Comparison of ENCODE assay signal across 37 cellular contexts in the genomic region with DNA sequence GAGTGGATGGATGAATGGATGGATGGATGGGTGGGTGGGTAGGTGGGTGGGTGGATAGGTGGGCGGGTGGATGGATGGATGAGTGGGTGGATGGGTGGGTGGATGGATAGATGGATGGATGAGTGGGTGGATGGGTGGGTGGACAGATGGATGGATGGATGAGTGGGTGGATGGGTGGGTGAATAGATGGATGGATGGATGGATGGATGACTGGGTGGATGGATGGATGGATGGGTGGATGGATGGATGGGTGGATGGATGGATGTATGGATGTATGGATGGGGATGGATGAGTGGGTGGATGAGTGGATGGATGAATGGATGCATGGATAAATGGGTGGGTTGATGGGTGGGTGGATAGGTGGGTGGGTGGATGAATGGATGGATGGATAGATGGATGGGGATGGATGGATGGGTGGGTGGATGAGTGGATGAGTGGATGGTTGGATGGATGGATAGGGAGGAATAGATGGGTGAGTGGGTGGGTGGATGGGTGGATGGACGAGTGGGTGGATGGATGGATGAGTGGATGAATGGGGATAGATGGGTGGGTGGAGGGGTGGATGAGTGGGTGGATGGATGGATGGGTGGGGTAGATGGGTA.
"Had no signal": no experiment of that assay in that cellular context is flagged by ENCODE, and none has a peak within 500 bp of the region (broad histone marks: within the 10 kb centered on the region; RNA-seq: fewer than 3 reads in every experiment).

No MANE protein-coding gene starts in this region.

- ATAC-seq: activated CD8-positive, alpha-beta T cell treated with anti-CD3 and anti-CD28 coated beads for 36 hours; activated naive CD8-positive, alpha-beta T cell treated with anti-CD3 and anti-CD28 coated beads, Interleukin-2, amount 50 U/mL, for 24 hours; activated T-cell treated with anti-CD3 and anti-CD28 coated beads, Interleukin-2, amount 50 U/mL, for 4 hours; activated T-cell treated with anti-CD3 and anti-CD28 coated beads, Interleukin-2, amount 50 U/mL, for 72 hours had no signal

- DNase-seq: activated B cell treated with CpG ODN at 0.5 μM for 24 hours; activated CD4-positive, alpha-beta memory T cell treated with anti-CD3 and anti-CD28 coated beads for 36 hours; activated CD4-positive, alpha-beta T cell treated with anti-CD3 and anti-CD28 coated beads for 4 hours; activated CD4-positive, alpha-beta T cell treated with anti-CD3 and anti-CD28 coated beads, Interleukin-2, amount 10 ng/mL, durations not matched to agents 24 days and 14 days; activated CD4-positive, alpha-beta T cell treated with anti-CD3 and anti-CD28 coated beads, Interleukin-2, amount 50 U/mL, for 1 hour; activated CD4-positive, alpha-beta T cell treated with anti-CD3 and anti-CD28 coated beads, Interleukin-2, amount 50 U/mL, for 4 hours; activated CD4-positive, CD25-positive, alpha-beta regulatory T cell treated with anti-CD3 and anti-CD28 coated beads, Interleukin-2, amount 50 U/mL, for 72 hours; activated CD8-positive, alpha-beta memory T cell treated with anti-CD3 and anti-CD28 coated beads, Interleukin-2, amount 50 U/mL, for 4 hours; activated CD8-positive, alpha-beta T cell treated with anti-CD3 and anti-CD28 coated beads for 36 hours; activated effector memory CD4-positive, alpha-beta T cell treated with Interleukin-2 at 50 U/mL for 16 hours; activated gamma-delta T cell; activated naive CD4-positive, alpha-beta T cell treated with anti-CD3 and anti-CD28 coated beads, Interleukin-2, amount 10 ng/mL, durations not matched to agents 7 days and 5 days; activated naive CD4-positive, alpha-beta T cell treated with Interleukin-2 at 50 U/mL for 16 hours; activated naive CD8-positive, alpha-beta T cell treated with anti-CD3 and anti-CD28 coated beads, Interleukin-2, amount 10 ng/mL, durations not matched to agents 7 days and 5 days; activated naive CD8-positive, alpha-beta T cell treated with anti-CD3 and anti-CD28 coated beads, Interleukin-2, amount 50 U/mL, for 24 hours; activated T-cell treated with anti-CD3 and anti-CD28 coated beads for 4 hours; activated T-cell treated with anti-CD3 and anti-CD28 coated beads, Interleukin-2, amount 50 U/mL, for 1 hour; activated T-cell treated with anti-CD3 and anti-CD28 coated beads, Interleukin-2, amount 50 U/mL, for 4 hours; activated T-cell treated with anti-CD3 and anti-CD28 coated beads, Interleukin-2, amount 50 U/mL, for 72 hours; amygdala; anterior cingulate cortex; caudate nucleus; cerebellar nuclear complex; colonic mucosa; T-helper 1 cell; T-helper 9 cell had no signal

- H3K9me3 ChIP-seq: ascending aorta, colonic mucosa had no signal

- H3K27ac ChIP-seq: ascending aorta, cardiac muscle cell, colonic mucosa, VCaP had no signal

- H3K36me3 ChIP-seq: ascending aorta, cardiac muscle cell, colonic mucosa had no signal

- H3K27ac Mint-ChIP-seq: activated B cell treated with CpG ODN at 0.5 μM for 24 hours; activated CD4-positive, alpha-beta memory T cell treated with anti-CD3 and anti-CD28 coated beads for 36 hours; activated CD4-positive, alpha-beta T cell treated with anti-CD3 and anti-CD28 coated beads, Interleukin-2, amount 10 ng/mL, durations not matched to agents 24 days and 14 days; activated CD8-positive, alpha-beta T cell treated with anti-CD3 and anti-CD28 coated beads for 36 hours; activated naive CD4-positive, alpha-beta T cell treated with anti-CD3 and anti-CD28 coated beads, Interleukin-2, amount 10 ng/mL, durations not matched to agents 7 days and 5 days; activated naive CD4-positive, alpha-beta T cell treated with anti-CD3 and anti-CD28 coated beads, Interleukin-2, amount 50 U/mL, for 24 hours; activated naive CD8-positive, alpha-beta T cell; activated naive CD8-positive, alpha-beta T cell treated with anti-CD3 and anti-CD28 coated beads, Interleukin-2, amount 10 ng/mL, durations not matched to agents 7 days and 5 days; activated naive CD8-positive, alpha-beta T cell treated with anti-CD3 and anti-CD28 coated beads, Interleukin-2, amount 50 U/mL, for 24 hours; activated T-cell treated with anti-CD3 and anti-CD28 coated beads, Interleukin-2, amount 50 U/mL, for 72 hours; activated T-helper 2 cell treated with anti-CD3 and anti-CD28 coated beads, Interferon-gamma antibody, Interleukin-2, Interleukin-4, amounts not matched to agents 10 μg/mL and 5 μg/mL and 100 μg/mL, durations not matched to agents 14 hours and 24 hours and 36 hours; brain; T-helper 1 cell treated with Interleukin-12 subunit alpha and Interleukin-12 subunit beta and Interleukin-4 antibody, amounts not matched to agents 30 μg/mL and 1 μg/mL, for 36 hours had no signal

- FAIRE-seq: bronchial epithelial cell, TTC549 had no signal

- H3K27me3 Mint-ChIP-seq: activated naive CD4-positive, alpha-beta T cell treated with anti-CD3 and anti-CD28 coated beads, Interleukin-2, amount 50 U/mL, for 24 hours; activated naive CD8-positive, alpha-beta T cell; central memory CD8-positive, alpha-beta T cell had no signal

- H3K36me3 Mint-ChIP-seq: activated CD4-positive, alpha-beta memory T cell treated with anti-CD3 and anti-CD28 coated beads for 36 hours; activated naive CD4-positive, alpha-beta T cell treated with anti-CD3 and anti-CD28 coated beads, Interleukin-2, amount 10 ng/mL, durations not matched to agents 7 days and 5 days; activated naive CD8-positive, alpha-beta T cell; activated naive CD8-positive, alpha-beta T cell treated with anti-CD3 and anti-CD28 coated beads, Interleukin-2, amount 10 ng/mL, durations not matched to agents 7 days and 5 days; brain had no signal

- H3K4me1 ChIP-seq: colonic mucosa had no signal

- H3K9me3 Mint-ChIP-seq: activated B cell treated with CpG ODN at 0.5 μM for 24 hours; activated CD4-positive, alpha-beta memory T cell treated with anti-CD3 and anti-CD28 coated beads for 36 hours; activated naive CD4-positive, alpha-beta T cell treated with anti-CD3 and anti-CD28 coated beads, Interleukin-2, amount 10 ng/mL, durations not matched to agents 7 days and 5 days; activated naive CD4-positive, alpha-beta T cell treated with anti-CD3 and anti-CD28 coated beads, Interleukin-2, amount 50 U/mL, for 24 hours; activated naive CD8-positive, alpha-beta T cell treated with anti-CD3 and anti-CD28 coated beads, Interleukin-2, amount 10 ng/mL, durations not matched to agents 7 days and 5 days; activated naive CD8-positive, alpha-beta T cell treated with anti-CD3 and anti-CD28 coated beads, Interleukin-2, amount 50 U/mL, for 24 hours; activated T-cell treated with anti-CD3 and anti-CD28 coated beads, Interleukin-2, amount 50 U/mL, for 4 hours; central memory CD8-positive, alpha-beta T cell; T-helper 1 cell treated with Interleukin-12 subunit alpha and Interleukin-12 subunit beta and Interleukin-4 antibody, amounts not matched to agents 30 μg/mL and 1 μg/mL, for 36 hours had no signal

- H3K4me3 Mint-ChIP-seq: activated B cell treated with CpG ODN at 0.5 μM for 24 hours; activated CD4-positive, alpha-beta memory T cell treated with anti-CD3 and anti-CD28 coated beads for 36 hours; activated CD4-positive, alpha-beta T cell treated with anti-CD3 and anti-CD28 coated beads, Interleukin-2, amount 10 ng/mL, durations not matched to agents 24 days and 14 days; activated CD8-positive, alpha-beta T cell treated with anti-CD3 and anti-CD28 coated beads for 36 hours; activated naive CD4-positive, alpha-beta T cell treated with anti-CD3 and anti-CD28 coated beads, Interleukin-2, amount 10 ng/mL, durations not matched to agents 7 days and 5 days; activated naive CD4-positive, alpha-beta T cell treated with anti-CD3 and anti-CD28 coated beads, Interleukin-2, amount 50 U/mL, for 24 hours; activated naive CD8-positive, alpha-beta T cell; activated naive CD8-positive, alpha-beta T cell treated with anti-CD3 and anti-CD28 coated beads, Interleukin-2, amount 10 ng/mL, durations not matched to agents 7 days and 5 days; activated naive CD8-positive, alpha-beta T cell treated with anti-CD3 and anti-CD28 coated beads, Interleukin-2, amount 50 U/mL, for 24 hours; activated T-cell treated with anti-CD3 and anti-CD28 coated beads, Interleukin-2, amount 50 U/mL, for 4 hours; activated T-cell treated with anti-CD3 and anti-CD28 coated beads, Interleukin-2, amount 50 U/mL, for 72 hours; brain; central memory CD8-positive, alpha-beta T cell; T-helper 1 cell treated with Interleukin-12 subunit alpha and Interleukin-12 subunit beta and Interleukin-4 antibody, amounts not matched to agents 30 μg/mL and 1 μg/mL, for 36 hours had no signal

- H3K4me3 ChIP-seq: ascending aorta, cardiac muscle cell, colonic mucosa had no signal

- H3K27me3 ChIP-seq: ascending aorta, colonic mucosa had no signal
